Comparison of ENCODE assay signal across 19 cellular contexts in genomic region chr10:125262414-125262813, GRCh38.
DNase-seq lines count a peak whose midpoint lies in the region; ATAC-seq and TF ChIP-seq lines count a peak whose summit lies in the region.
"Had no signal": no experiment of that assay in that cellular context is flagged by ENCODE, and none has a peak within 500 bp of the region (broad histone marks: within the 10 kb centered on the region; RNA-seq: fewer than 3 reads in every experiment).

No MANE protein-coding gene starts in this region.

- no peak for ATAC-seq in RWPE2 (ENCODE audit: low read depth)
- ATAC-seq: HepG2 had no signal

- peak; percentile 61 to 63 for DNase-seq in NCI-H526 (lab: John Stamatoyannopoulos, UW)
- no peak for DNase-seq in RWPE2 (ENCODE audit: low spot score)
- DNase-seq in suprapubic skin (ENCODE audit: low spot score in 2 of 2), result no peak
- DNase-seq in osteoblast (ENCODE audit: insufficient read length, low spot score, missing footprints), result no peak
- no peak for DNase-seq in Peyer's patch
- DNase-seq in erythroblast (lab: John Stamatoyannopoulos, UW), result no peak
- DNase-seq: ACHN; BE2C; C1 segment of cervical spinal cord; CD4-positive, CD25-positive, alpha-beta regulatory T cell; CD8-positive, alpha-beta memory T cell; COR-L47; DMS153; DMS79; GDM1; GM23248 had no signal

- H3K9me2 ChIP-seq in neural cell (ENCODE audit: insufficient read depth, low read length), result no peaks in the 10 kb centered on the region

- H2AFZ ChIP-seq in neural cell (ENCODE audit: low read depth, low read length) (no peak overlapping the region), osteoblast (ENCODE audit: low read length) (no peak overlapping the region)
- H2AFZ ChIP-seq: GM23248 had no signal

- H3K9me3 ChIP-seq in RWPE2 (ENCODE audit: severe bottlenecking), result no peaks in the 10 kb centered on the region
- H3K9me3 ChIP-seq in neural cell (ENCODE audit: low read length), result no peaks in the 10 kb centered on the region
- no peaks in the 10 kb centered on the region for H3K9me3 ChIP-seq in suprapubic skin
- H3K9me3 ChIP-seq in osteoblast (ENCODE audit: low read depth, low read length), result no peaks in the 10 kb centered on the region
- H3K9me3 ChIP-seq in Peyer's patch, result no peaks in the 10 kb centered on the region
- H3K9me3 ChIP-seq: BE2C, HAP-1 had no signal

- TF ChIP-seq RAD21 in neural cell (conservative IDR thresholded peaks at IDR 0.05), result no peak

- WGBS in suprapubic skin, result 55% methylated on average over 6 of the region's 6 CpGs

- no peaks in the 10 kb centered on the region for H3F3A ChIP-seq in neural cell (ENCODE audit: insufficient read depth, low read length, poor library complexity, severe bottlenecking)

- no peak for TF ChIP-seq CTCF in RWPE2 (IDR thresholded peaks at IDR 0.05; ENCODE audit: poor library complexity, severe bottlenecking)
- no peak for TF ChIP-seq CTCF in neural cell (IDR thresholded peaks at IDR 0.05; ENCODE audit: poor library complexity, severe bottlenecking)
- TF ChIP-seq CTCF in suprapubic skin (IDR thresholded peaks at IDR 0.05), result no peak
- no peak for TF ChIP-seq CTCF in osteoblast (IDR thresholded peaks at IDR 0.05; ENCODE audit: extremely low read depth, low read depth, low read length)
- TF ChIP-seq CTCF in Peyer's patch (IDR thresholded peaks at IDR 0.05), result no peak

- H3K27me3 ChIP-seq in RWPE2 (ENCODE audit: insufficient read depth, poor library complexity, severe bottlenecking) (no peaks in the 10 kb centered on the region), neural cell (ENCODE audit: insufficient read depth, low read depth, low read length) (no peaks in the 10 kb centered on the region), suprapubic skin (no peaks in the 10 kb centered on the region), osteoblast (ENCODE audit: insufficient read depth, low read length) (no peaks in the 10 kb centered on the region), Peyer's patch (no peaks in the 10 kb centered on the region)
- H3K27me3 ChIP-seq: BE2C had no signal

- H3K4me3 ChIP-seq in RWPE2 (ENCODE audit: severe bottlenecking), result no peak overlapping the region
- peak overlapping the region; percentile 49 for H3K4me3 ChIP-seq in neural cell (ENCODE audit: low read length)
- H3K4me3 ChIP-seq in suprapubic skin, result no peak overlapping the region
- no peak overlapping the region for H3K4me3 ChIP-seq in osteoblast (ENCODE audit: insufficient read depth, low read length)
- H3K4me3 ChIP-seq in Peyer's patch, result no peak overlapping the region
- H3K4me3 ChIP-seq: GM23248, HAP-1 had no signal

- no peak for TF ChIP-seq POLR2A in suprapubic skin (IDR thresholded peaks at IDR 0.05)
- no peak for TF ChIP-seq POLR2A in Peyer's patch (IDR thresholded peaks at IDR 0.05)
- TF ChIP-seq POLR2A in erythroblast (IDR thresholded peaks at IDR 0.05; ENCODE audit: low read length), result no peak

- H3K9ac ChIP-seq in neural cell (ENCODE audit: low read length), result no peak overlapping the region
- H3K9ac ChIP-seq: GM23248 had no signal

- no peaks in the 10 kb centered on the region for H3K79me2 ChIP-seq in neural cell (replicated peaks; ENCODE audit: insufficient read depth, low read length)
- no peaks in the 10 kb centered on the region for H3K79me2 ChIP-seq in osteoblast (ENCODE audit: insufficient read depth, low read length)

- H4K20me1 ChIP-seq in neural cell (ENCODE audit: insufficient read depth) (no peaks in the 10 kb centered on the region), osteoblast (ENCODE audit: insufficient read depth, low read length) (no peaks in the 10 kb centered on the region)

- H3K36me3 ChIP-seq in RWPE2 (ENCODE audit: low read depth) (no peaks in the 10 kb centered on the region), neural cell (ENCODE audit: insufficient read depth, low read length) (no peaks in the 10 kb centered on the region), suprapubic skin (no peaks in the 10 kb centered on the region), osteoblast (ENCODE audit: insufficient read depth, low read length) (no peaks in the 10 kb centered on the region), Peyer's patch (no peaks in the 10 kb centered on the region)
- H3K36me3 ChIP-seq: BE2C, HAP-1 had no signal

- peak overlapping the region; percentile 32 for H3K4me2 ChIP-seq in neural cell (ENCODE audit: low read length)
- no peak overlapping the region for H3K4me2 ChIP-seq in osteoblast (ENCODE audit: insufficient read depth, low read length)

- H3K27ac ChIP-seq in RWPE2 (ENCODE audit: poor library complexity, severe bottlenecking) (peak overlapping the region; percentile 91), neural cell (ENCODE audit: low read length) (peak overlapping the region; percentile 45), suprapubic skin (no peak overlapping the region), osteoblast (ENCODE audit: low read depth, low read length) (no peak overlapping the region), Peyer's patch (no peak overlapping the region)
- H3K27ac ChIP-seq: GM23248 had no signal

- TF ChIP-seq EP300 in neural cell (conservative IDR thresholded peaks at IDR 0.05; ENCODE audit: poor library complexity, severe bottlenecking) (peak; percentile 21), suprapubic skin (IDR thresholded peaks at IDR 0.05) (no peak)

- H3K4me1 ChIP-seq in RWPE2 (ENCODE audit: insufficient read depth, poor library complexity, severe bottlenecking), result peaks cover 38% of the 10 kb centered on the region
- H3K4me1 ChIP-seq in suprapubic skin, result no peaks in the 10 kb centered on the region
- no peaks in the 10 kb centered on the region for H3K4me1 ChIP-seq in osteoblast (ENCODE audit: insufficient read depth, low read length)
- no peaks in the 10 kb centered on the region for H3K4me1 ChIP-seq in Peyer's patch
- H3K4me1 ChIP-seq: BE2C, HAP-1 had no signal

TF ChIP-seq in neural cell, 6 proteins besides CTCF, POLR2A, EP300 and RAD21:
- TF ChIP-seq TAF1 (IDR thresholded peaks at IDR 0.05; ENCODE audit: low read depth), result no peak
- TF ChIP-seq REST (IDR thresholded peaks at IDR 0.05; ENCODE audit: borderline replicate concordance), result no peak
- TF ChIP-seq POLR2AphosphoS5 (IDR thresholded peaks at IDR 0.05), result peak; percentile 74
- no peak for TF ChIP-seq MXI1 (conservative IDR thresholded peaks at IDR 0.05; ENCODE audit: poor library complexity, severe bottlenecking)
- no peak for TF ChIP-seq EZH2 (IDR thresholded peaks at IDR 0.05; ENCODE audit: borderline replicate concordance, insufficient read depth, low read length, poor library complexity, severe bottlenecking)
- TF ChIP-seq SMC3 (conservative IDR thresholded peaks at IDR 0.05; ENCODE audit: poor library complexity), result no peak

Comparison
In these comparisons a context has a peak if more than half of its experiments do, and no peak if none do; other contexts are left out.
1. DNase-seq: peak in NCI-H526 (2 of 2); none in RWPE2 (single experiment), suprapubic skin (0 of 2), osteoblast (single experiment), Peyer's patch (0 of 3) and erythroblast (0 of 2).
2. H3K27ac ChIP-seq: peak in RWPE2 (single experiment) and neural cell (single experiment); none in suprapubic skin (single experiment), osteoblast (single experiment) and Peyer's patch (0 of 4).